8 cellular contexts compared by ENCODE assay signal in genomic region chr15:69452702-69453513, GRCh38.
DNase-seq lines count a peak whose midpoint lies in the region; ATAC-seq and TF ChIP-seq lines count a peak whose summit lies in the region.

Gene RPLP1 (plus strand): TSS chr15:69452818. CDS start chr15:69452949, 131 bp downstream.

- DNase-seq in AG10803 (ENCODE audit: low read depth) (peak; percentile 93), NCI-H510A treated with DMSO at 0.1 percent for 48 hours (lab: John Stamatoyannopoulos, UW) (peak; percentile 70), kidney tubule cell (ENCODE audit: low spot score) (peak; percentile 96)
- peak; percentile 94 to 98 for DNase-seq in activated CD4-positive, alpha-beta T cell treated with anti-CD3 and anti-CD28 coated beads for 4 hours
- DNase-seq in stimulated activated CD4-positive, alpha-beta T cell treated with anti-CD3 and anti-CD28 coated beads, Interleukin-1b, Interleukin-23, amount 100 ng/mL, for 24 hours (ENCODE audit: low read depth in 4 of 4, low spot score in 1 of 4) = peak; percentile 85 to 94 (median 90)

- peak within 1 kb of the TSS; percentile 91 for H3K4me3 ChIP-seq in AG10803 (ENCODE audit: low read length)

- TF ChIP-seq CTCF in AG10803 (conservative IDR thresholded peaks at IDR 0.05; ENCODE audit: low read length) = no peak

- H3K27ac ChIP-seq in cingulate gyrus (ENCODE audit: low read depth, low read length) = peak within 1 kb of the TSS; percentile 89

- ATAC-seq in GM19035 (IDR thresholded peaks at IDR 0.05; ENCODE audit: unreplicated experiment) = peak; percentile 80
- peak; percentile 85 for ATAC-seq in HG03354 (IDR thresholded peaks at IDR 0.05; ENCODE audit: poor library complexity, severe bottlenecking, unreplicated experiment)

Comparison
In these comparisons a context has a peak if more than half of its experiments do, and no peak if none do; other contexts are left out.
1. Peak in every context shown above with its lines: DNase-seq, ATAC-seq, H3K4me3 ChIP-seq and H3K27ac ChIP-seq.